Comparison of ENCODE assay signal across 18 cellular contexts in genomic region chr13:28340272-28340793, GRCh38.
DNase-seq lines count a peak whose midpoint lies in the region; ATAC-seq and TF ChIP-seq lines count a peak whose summit lies in the region.
"Had no signal": no experiment of that assay in that cellular context is flagged by ENCODE, and none has a peak within 500 bp of the region (broad histone marks: within the 10 kb centered on the region; RNA-seq: fewer than 3 reads in every experiment).

No MANE protein-coding gene starts in this region.

- H3K4me3 ChIP-seq in AG10803 (ENCODE audit: low read length) (no peak overlapping the region), foreskin fibroblast (ENCODE audit: low read depth in 1 of 2, low read length in 2 of 2) (no peak overlapping the region)
- H3K4me3 ChIP-seq: ovary, right lobe of liver had no signal

- peak; percentile 59 for ATAC-seq in SK-N-SH treated with all-trans-retinoic acid at 6 μM for 48 hours
- no peak for ATAC-seq in GM19455 (IDR thresholded peaks at IDR 0.05; ENCODE audit: unreplicated experiment)
- ATAC-seq: naive thymus-derived CD8-positive, alpha-beta T cell; right lobe of liver had no signal

- TF ChIP-seq CTCF in AG10803 (conservative IDR thresholded peaks at IDR 0.05; ENCODE audit: low read length) (no peak), foreskin fibroblast (IDR thresholded peaks at IDR 0.05; ENCODE audit: low read depth, low read length) (no peak)

- DNase-seq in AG10803 (ENCODE audit: low read depth) = peak; percentile 63
- peak; percentile 63 for DNase-seq in GM03348 (ENCODE audit: low spot score)
- peak; percentile 40 to 44 for DNase-seq in foreskin fibroblast
- DNase-seq in anterior cingulate cortex (lab: John Stamatoyannopoulos, UW) = no peak
- DNase-seq in Kasumi-1 (lab: John Stamatoyannopoulos, UW) = no peak
- DNase-seq: activated CD4-positive, alpha-beta T cell treated with anti-CD3 and anti-CD28 coated beads, Interleukin-2, amount 10 ng/mL, durations not matched to agents 24 days and 14 days; activated CD8-positive, alpha-beta memory T cell treated with anti-CD3 and anti-CD28 coated beads, Interleukin-2, amount 50 U/mL, for 4 hours; amygdala; CD8-positive, alpha-beta memory T cell; naive thymus-derived CD8-positive, alpha-beta T cell; NCI-H187 treated with DMSO at 0.1 percent for 48 hours; NCI-H2227 treated with DMSO at 0.1 percent for 48 hours; OCI-M1; ovary; right lobe of liver; SHP77 had no signal

TF ChIP-seq in SK-N-SH treated with all-trans-retinoic acid at 6 μM for 48 hours, 23 proteins besides CTCF, POLR2A, EP300 and RAD21:
- 0 out of 2 replicates have a peak, but pooled peaks have one; percentile 3 for TF ChIP-seq ZNF8 (CRISPR knock-in tag; IDR thresholded peaks at IDR 0.05)
- TF ChIP-seq ESRRG (CRISPR knock-in tag; IDR thresholded peaks at IDR 0.05) = no peak
- TF ChIP-seq, protein P1, sequence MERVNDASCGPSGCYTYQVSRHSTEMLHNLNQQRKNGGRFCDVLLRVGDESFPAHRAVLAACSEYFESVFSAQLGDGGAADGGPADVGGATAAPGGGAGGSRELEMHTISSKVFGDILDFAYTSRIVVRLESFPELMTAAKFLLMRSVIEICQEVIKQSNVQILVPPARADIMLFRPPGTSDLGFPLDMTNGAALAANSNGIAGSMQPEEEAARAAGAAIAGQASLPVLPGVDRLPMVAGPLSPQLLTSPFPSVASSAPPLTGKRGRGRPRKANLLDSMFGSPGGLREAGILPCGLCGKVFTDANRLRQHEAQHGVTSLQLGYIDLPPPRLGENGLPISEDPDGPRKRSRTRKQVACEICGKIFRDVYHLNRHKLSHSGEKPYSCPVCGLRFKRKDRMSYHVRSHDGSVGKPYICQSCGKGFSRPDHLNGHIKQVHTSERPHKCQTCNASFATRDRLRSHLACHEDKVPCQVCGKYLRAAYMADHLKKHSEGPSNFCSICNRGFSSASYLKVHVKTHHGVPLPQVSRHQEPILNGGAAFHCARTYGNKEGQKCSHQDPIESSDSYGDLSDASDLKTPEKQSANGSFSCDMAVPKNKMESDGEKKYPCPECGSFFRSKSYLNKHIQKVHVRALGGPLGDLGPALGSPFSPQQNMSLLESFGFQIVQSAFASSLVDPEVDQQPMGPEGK (CRISPR knock-in tag; IDR thresholded peaks at IDR 0.05; ENCODE audit: borderline replicate concordance) = peak; percentile 39; the same call in 1 of the 2 replicates
- peak; percentile 91 for TF ChIP-seq ISL1 (CRISPR knock-in tag; IDR thresholded peaks at IDR 0.05)
- peak; percentile 67 for TF ChIP-seq TCF4 (CRISPR knock-in tag; IDR thresholded peaks at IDR 0.05; ENCODE audit: borderline replicate concordance)

Comparison
In these comparisons a context has a peak if more than half of its experiments do, and no peak if none do; other contexts are left out.
1. DNase-seq: peak in AG10803 (single experiment), GM03348 (single experiment) and foreskin fibroblast (2 of 2); none in anterior cingulate cortex (0 of 58) and Kasumi-1 (0 of 2).